In genomic region chr5:73431204-73431851, GRCh38 we compare ENCODE assay signal across 35 cellular contexts. TPM values are rescaled to one million over a fixed set of nuclear protein-coding genes. Genes with fewer than 3 reads are reported as not detected.
"Had no signal": no experiment of that assay in that cellular context is flagged by ENCODE, and none has a peak within 500 bp of the region (broad histone marks: within the 10 kb centered on the region; RNA-seq: fewer than 3 reads in every experiment).

No MANE protein-coding gene starts in this region.

- H3K9me3 ChIP-seq: adrenal gland, MG63 had no signal

- DNase-seq: activated CD4-positive, alpha-beta T cell treated with anti-CD3 and anti-CD28 coated beads, Interleukin-2, amount 10 ng/mL, durations not matched to agents 24 days and 14 days; activated CD4-positive, alpha-beta T cell treated with anti-CD3 and anti-CD28 coated beads, Interleukin-2, amount 50 U/mL, for 4 hours; activated CD8-positive, alpha-beta T cell treated with anti-CD3 and anti-CD28 coated beads for 36 hours; activated gamma-delta T cell; activated naive CD4-positive, alpha-beta T cell treated with Interleukin-2 at 50 U/mL for 16 hours; activated naive CD8-positive, alpha-beta T cell treated with anti-CD3 and anti-CD28 coated beads, Interleukin-2, amount 10 ng/mL, durations not matched to agents 7 days and 5 days; activated T-cell treated with anti-CD3 and anti-CD28 coated beads, Interleukin-2, amount 50 U/mL, for 1 hour; adrenal gland; caudate nucleus; cerebellar nuclear complex; Kasumi-1; MG63; NCI-H1048; NCI-H1105 treated with DMSO at 0.1 percent for 48 hours; NCI-H1436; NCI-H1694; NCI-H1930; NCI-H2081 treated with DMSO at 0.1 percent for 48 hours; NCI-H2171; NCI-H510A; NCI-H526; NCI-H748 treated with DMSO at 0.1 percent for 48 hours; NK-92 treated with Interleukin-12 subunit alpha and Interleukin-12 subunit beta, amount 100 ng/mL, for 24 hours; PC-9; SIG-M5 had no signal

- H3K9me3 Mint-ChIP-seq: activated CD8-positive, alpha-beta T cell treated with anti-CD3 and anti-CD28 coated beads for 36 hours; activated naive CD4-positive, alpha-beta T cell treated with anti-CD3 and anti-CD28 coated beads, Interleukin-2, amount 50 U/mL, for 24 hours; activated naive CD8-positive, alpha-beta T cell treated with anti-CD3 and anti-CD28 coated beads, Interleukin-2, amount 10 ng/mL, durations not matched to agents 7 days and 5 days; activated T-helper 2 cell treated with anti-CD3 and anti-CD28 coated beads, Interferon-gamma antibody, Interleukin-2, Interleukin-4, amounts not matched to agents 10 μg/mL and 5 μg/mL and 100 μg/mL, durations not matched to agents 14 hours and 24 hours and 36 hours; T-helper 2 cell treated with Interferon-gamma antibody and Interleukin-4, amounts not matched to agents 5 μg/mL and 100 μg/mL, for 36 hours had no signal

- H3K4me2 ChIP-seq: PC-9 had no signal

- H3K4me3 ChIP-seq: adrenal gland, MG63, PC-9 had no signal

- H3K27ac ChIP-seq: adrenal gland, PC-9, RWPE1 had no signal

- H3K36me3 ChIP-seq: adrenal gland, MG63 had no signal

- H3K4me1 ChIP-seq: adrenal gland had no signal

- ATAC-seq: activated CD8-positive, alpha-beta T cell treated with anti-CD3 and anti-CD28 coated beads for 36 hours; Right ventricle myocardium inferior had no signal

- H3K27ac Mint-ChIP-seq: activated CD4-positive, alpha-beta T cell treated with anti-CD3 and anti-CD28 coated beads, Interleukin-2, amount 10 ng/mL, durations not matched to agents 24 days and 14 days; activated CD8-positive, alpha-beta T cell treated with anti-CD3 and anti-CD28 coated beads for 36 hours; activated naive CD4-positive, alpha-beta T cell treated with anti-CD3 and anti-CD28 coated beads, Interleukin-2, amount 50 U/mL, for 24 hours; activated naive CD8-positive, alpha-beta T cell treated with anti-CD3 and anti-CD28 coated beads, Interleukin-2, amount 10 ng/mL, durations not matched to agents 7 days and 5 days; activated T-helper 2 cell treated with anti-CD3 and anti-CD28 coated beads, Interferon-gamma antibody, Interleukin-2, Interleukin-4, amounts not matched to agents 10 μg/mL and 5 μg/mL and 100 μg/mL, durations not matched to agents 14 hours and 24 hours and 36 hours; brain; T-helper 2 cell treated with Interferon-gamma antibody and Interleukin-4, amounts not matched to agents 5 μg/mL and 100 μg/mL, for 36 hours had no signal

- H3K27me3 ChIP-seq: MG63 had no signal

- H2AFZ ChIP-seq: PC-9 had no signal

- H3K4me1 Mint-ChIP-seq: brain had no signal

- H3K4me3 Mint-ChIP-seq: activated CD4-positive, alpha-beta T cell treated with anti-CD3 and anti-CD28 coated beads, Interleukin-2, amount 10 ng/mL, durations not matched to agents 24 days and 14 days; activated CD8-positive, alpha-beta T cell treated with anti-CD3 and anti-CD28 coated beads for 36 hours; activated naive CD4-positive, alpha-beta T cell treated with anti-CD3 and anti-CD28 coated beads, Interleukin-2, amount 50 U/mL, for 24 hours; activated naive CD8-positive, alpha-beta T cell treated with anti-CD3 and anti-CD28 coated beads, Interleukin-2, amount 10 ng/mL, durations not matched to agents 7 days and 5 days; brain; T-helper 2 cell treated with Interferon-gamma antibody and Interleukin-4, amounts not matched to agents 5 μg/mL and 100 μg/mL, for 36 hours had no signal

- H3K36me3 Mint-ChIP-seq: activated naive CD4-positive, alpha-beta T cell treated with anti-CD3 and anti-CD28 coated beads, Interleukin-2, amount 50 U/mL, for 24 hours; brain had no signal

- FAIRE-seq: astrocyte, bronchial epithelial cell, RCC 7860, TTC549 had no signal

RNA-seq across cellular contexts. Expression of gene FOXD1, which starts 17.2 kb away (rescaled TPM):
- total RNA-seq: Right ventricle myocardium inferior had no signal
